8 cellular contexts compared by ENCODE assay signal in the genomic region with DNA sequence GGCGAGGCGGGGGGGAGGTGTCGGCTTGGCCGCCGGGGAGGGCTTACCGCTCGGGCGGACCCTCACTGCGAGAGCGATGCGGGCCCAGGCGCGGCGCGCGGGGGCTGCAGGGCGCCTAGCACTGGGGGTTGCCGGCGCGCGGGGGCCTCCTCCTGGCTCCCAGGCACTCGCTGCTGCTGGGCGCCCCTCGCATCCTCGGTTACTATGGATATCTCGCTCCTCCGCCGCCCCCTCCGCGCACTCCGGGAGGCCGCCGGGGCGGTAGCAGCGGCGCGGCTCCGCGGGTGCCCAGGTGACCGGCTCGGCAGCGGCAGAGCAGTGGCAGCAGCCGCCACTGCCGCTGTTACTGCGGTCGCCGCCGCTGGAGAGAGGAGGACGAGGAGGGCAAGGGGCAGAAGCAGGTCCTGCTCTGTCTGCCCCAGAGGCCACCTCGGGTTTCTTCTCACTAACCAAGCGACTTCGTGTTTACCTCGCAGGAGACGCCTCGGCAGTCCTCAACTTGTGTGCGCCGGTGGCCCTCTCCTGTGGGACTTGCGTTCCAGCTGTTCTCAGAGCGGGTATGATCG.
DNase-seq lines count a peak whose midpoint lies in the region.

No MANE protein-coding gene starts in this region.

- peaks cover 93% of the 10 kb centered on the region for H3K27me3 ChIP-seq in iPS-20b (ENCODE audit: insufficient read depth, low read length)

- H3K9me3 ChIP-seq in iPS-20b (ENCODE audit: insufficient read depth, low read depth, low read length), result no peaks in the 10 kb centered on the region

- no peak overlapping the region for H3K27ac ChIP-seq in iPS-20b (ENCODE audit: low read length)

- peak overlapping the region; percentile 55 for H3K4me3 ChIP-seq in iPS-20b (ENCODE audit: low read length)

- DNase-seq in NCI-H510A treated with DMSO at 0.1 percent for 48 hours (lab: John Stamatoyannopoulos, UW), result peak; percentile 22
- no peak for DNase-seq in NCI-H510A (lab: John Stamatoyannopoulos, UW)
- DNase-seq in SK-N-DZ (ENCODE audit: low spot score), result peak; percentile 64
- DNase-seq in superior temporal gyrus (ENCODE audit: extremely low spot score), result peak; percentile 57
- DNase-seq in cerebellar cortex (ENCODE audit: low spot score), result no peak
- no peak for DNase-seq in NCI-H187 treated with DMSO at 0.1 percent for 48 hours (lab: John Stamatoyannopoulos, UW)
- no peak for DNase-seq in SW480 (ENCODE audit: low spot score)

- H3K36me3 ChIP-seq in iPS-20b (ENCODE audit: insufficient read depth, low read depth, low read length), result no peaks in the 10 kb centered on the region

- H3K9ac ChIP-seq in iPS-20b (ENCODE audit: low read depth, low read length), result no peak overlapping the region

- H3K4me1 ChIP-seq in iPS-20b (ENCODE audit: insufficient read depth, low read length), result peaks cover 8% of the 10 kb centered on the region; the same call in 1 of the 2 replicates

Comparison
In these comparisons a context has a peak if more than half of its experiments do, and no peak if none do; other contexts are left out.
1. DNase-seq: peak in NCI-H510A treated with DMSO at 0.1 percent for 48 hours (single experiment), SK-N-DZ (single experiment) and superior temporal gyrus (single experiment); none in NCI-H510A (single experiment), cerebellar cortex (single experiment), NCI-H187 treated with DMSO at 0.1 percent for 48 hours (single experiment) and SW480 (single experiment).